In genomic region chr4:37546586-37546985, GRCh38 we compare ENCODE assay signal across 24 cellular contexts.
"Had no signal": no experiment of that assay in that cellular context is flagged by ENCODE, and none has a peak within 500 bp of the region (broad histone marks: within the 10 kb centered on the region; RNA-seq: fewer than 3 reads in every experiment).

No MANE protein-coding gene starts in this region.

- H3K27me3 ChIP-seq: colonic mucosa, dorsolateral prefrontal cortex, esophagus muscularis mucosa, esophagus squamous epithelium, gastrocnemius medialis, gastroesophageal sphincter, heart left ventricle had no signal

- H3K4me3 ChIP-seq: colonic mucosa, coronary artery, dorsolateral prefrontal cortex, esophagus muscularis mucosa, esophagus squamous epithelium, gastrocnemius medialis, gastroesophageal sphincter, heart left ventricle had no signal

- H3K4me3 Mint-ChIP-seq: dendritic cell treated with granulocyte-macrophage colony-stimulating factor and Interleukin-4, amounts not matched to agents 40 ng/mL and 50 ng/mL, for 4 days; effector memory CD8-positive, alpha-beta T cell; endodermal cell had no signal

- ATAC-seq: effector memory CD8-positive, alpha-beta T cell; esophagus mucosa; foreskin keratinocyte; gastrocnemius medialis; gastroesophageal sphincter; heart left ventricle had no signal

- DNase-seq: colonic mucosa; cortex of kidney; dermis blood vessel endothelial cell; dorsolateral prefrontal cortex; effector CD4-positive, alpha-beta T cell; effector CD8-positive, alpha-beta T cell; effector memory CD4-positive, alpha-beta T cell; effector memory CD8-positive, alpha-beta T cell; endodermal cell; erythroblast; esophagus squamous epithelium; foreskin fibroblast; foreskin keratinocyte; foreskin melanocyte; gastrocnemius medialis; glutamatergic neuron; head of caudate nucleus; heart left ventricle had no signal

- H3K27me3 Mint-ChIP-seq: dendritic cell treated with granulocyte-macrophage colony-stimulating factor and Interleukin-4, amounts not matched to agents 40 ng/mL and 50 ng/mL, for 4 days had no signal

- H3K36me3 ChIP-seq: colonic mucosa, esophagus muscularis mucosa, esophagus squamous epithelium, gastrocnemius medialis, gastroesophageal sphincter, heart left ventricle had no signal

- H3K27ac ChIP-seq: colonic mucosa, coronary artery, dorsolateral prefrontal cortex, epithelial cell of prostate, esophagus muscularis mucosa, esophagus squamous epithelium, foreskin keratinocyte, gastrocnemius medialis, gastroesophageal sphincter, heart left ventricle had no signal

- H3K4me1 Mint-ChIP-seq: endodermal cell had no signal

- H3K4me1 ChIP-seq: colonic mucosa, esophagus muscularis mucosa, esophagus squamous epithelium, foreskin keratinocyte, gastrocnemius medialis, gastroesophageal sphincter, heart left ventricle had no signal

- H3K9me3 ChIP-seq: colonic mucosa, esophagus muscularis mucosa, gastrocnemius medialis had no signal

- H3K27ac Mint-ChIP-seq: dendritic cell treated with granulocyte-macrophage colony-stimulating factor and Interleukin-4, amounts not matched to agents 40 ng/mL and 50 ng/mL, for 4 days; effector memory CD8-positive, alpha-beta T cell; endodermal cell had no signal
